ENCODE assay signal across 8 cellular contexts in the genomic region with DNA sequence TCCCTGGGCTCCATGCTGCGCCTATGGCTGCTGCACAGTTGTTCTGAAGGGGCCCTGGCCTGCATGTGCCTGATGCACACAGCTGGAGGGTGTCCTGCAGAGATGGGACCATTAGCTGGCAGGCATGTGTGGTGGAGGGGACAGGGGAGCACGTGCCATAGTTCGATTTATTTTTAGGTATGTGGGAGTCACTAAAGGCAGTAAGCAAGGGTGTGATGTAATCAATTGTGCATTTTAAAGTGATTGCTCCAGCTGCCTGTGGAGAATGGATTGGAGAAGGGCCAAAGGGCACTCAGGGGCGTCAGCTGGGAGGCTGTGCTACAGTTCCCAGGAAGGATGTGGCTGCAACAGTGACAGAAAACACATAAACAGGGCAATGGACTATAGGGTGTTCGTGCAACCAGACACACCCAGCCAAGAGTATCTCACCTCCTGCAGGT.
DNase-seq lines count a peak whose midpoint lies in the region; ATAC-seq and TF ChIP-seq lines count a peak whose summit lies in the region.

No MANE protein-coding gene starts in this region.

- H3K36me3 ChIP-seq in DND-41 (ENCODE audit: insufficient read depth, low read length): no peaks in the 10 kb centered on the region
- H3K36me3 ChIP-seq in kidney epithelial cell (ENCODE audit: control insufficient read depth, insufficient read depth, low read length): no peaks in the 10 kb centered on the region

- peak overlapping the region; percentile 66 for H3K9ac ChIP-seq in DND-41 (ENCODE audit: low read depth, low read length)

- H3K27me3 ChIP-seq in DND-41 (ENCODE audit: insufficient read depth, low read length, poor library complexity) (no peaks in the 10 kb centered on the region), kidney epithelial cell (ENCODE audit: control insufficient read depth, insufficient read depth, low read length) (no peaks in the 10 kb centered on the region)

- TF ChIP-seq CTCF in DND-41 (IDR thresholded peaks at IDR 0.05; ENCODE audit: borderline replicate concordance, extremely low read depth, low read length, poor library complexity, severe bottlenecking) (peak; percentile 20), kidney epithelial cell (IDR thresholded peaks at IDR 0.05; ENCODE audit: insufficient read depth, low read length, poor library complexity, severe bottlenecking) (no peak)

- H3K9me3 ChIP-seq in DND-41 (ENCODE audit: insufficient read depth, low read length, severe bottlenecking): no peaks in the 10 kb centered on the region

- H3K4me2 ChIP-seq in DND-41 (ENCODE audit: insufficient read depth, low read length): peak overlapping the region; percentile 61

- peak overlapping the region; percentile 99 for H3K27ac ChIP-seq in DND-41 (ENCODE audit: low read length)

- H4K20me1 ChIP-seq in DND-41 (ENCODE audit: insufficient read depth, low read length): no peaks in the 10 kb centered on the region

- H3K4me3 ChIP-seq in DND-41 (ENCODE audit: low read depth in 1 of 2, low read length in 2 of 2) (peak overlapping the region in 1 of 2 experiments; percentile 47; a peak in 2 of 4 replicates), kidney epithelial cell (ENCODE audit: low read depth, low read length) (no peak overlapping the region)

- peaks cover 93% of the 10 kb centered on the region for H3K4me1 ChIP-seq in DND-41 (ENCODE audit: insufficient read depth, low read length)

- DNase-seq in DND-41 (peak; percentile 83), NCI-H1105 (lab: John Stamatoyannopoulos, UW) (peak; percentile 75), kidney epithelial cell (ENCODE audit: low read depth) (peak; percentile 72), HK-2 (ENCODE audit: unreplicated experiment) (no peak), NCI-H524 treated with DMSO at 0.1 percent for 48 hours (lab: John Stamatoyannopoulos, UW) (no peak)
- peak; percentile 46 to 48 for DNase-seq in activated T-cell treated with anti-CD3 and anti-CD28 coated beads, Interleukin-2, amount 50 U/mL, for 48 hours
- no peak for DNase-seq in stimulated activated CD4-positive, alpha-beta T cell treated with anti-CD3 and anti-CD28 coated beads, Interleukin-4, amount 100 ng/mL, for 24 hours

- no peak overlapping the region for H2AFZ ChIP-seq in DND-41 (ENCODE audit: low read depth, low read length)

- peaks cover 6% of the 10 kb centered on the region for H3K79me2 ChIP-seq in DND-41 (ENCODE audit: insufficient read depth, low read length)

- peak; percentile 46 for ATAC-seq in DND-41 (ENCODE audit: insufficient read depth, low read depth)
- ATAC-seq in GM21723 (IDR thresholded peaks at IDR 0.05; ENCODE audit: unreplicated experiment): peak; percentile 23

Comparison
In these comparisons a context has a peak if more than half of its experiments do, and no peak if none do; other contexts are left out.
1. DNase-seq: peak in DND-41 (single experiment), NCI-H1105 (single experiment), activated T-cell treated with anti-CD3 and anti-CD28 coated beads, Interleukin-2, amount 50 U/mL, for 48 hours (2 of 2) and kidney epithelial cell (single experiment); none in HK-2 (single experiment), NCI-H524 treated with DMSO at 0.1 percent for 48 hours (single experiment) and stimulated activated CD4-positive, alpha-beta T cell treated with anti-CD3 and anti-CD28 coated beads, Interleukin-4, amount 100 ng/mL, for 24 hours (single experiment).